ENCODE assay signal across 12 cellular contexts in genomic region chr17:73088561-73088960, GRCh38. TPM values are rescaled to one million over a fixed set of nuclear protein-coding genes. Genes with fewer than 3 reads are reported as not detected.
A peak's percentile ranks its signal among the peaks of the same experiment; 100 is the strongest.
DNase-seq lines count a peak whose midpoint lies in the region; ATAC-seq and TF ChIP-seq lines count a peak whose summit lies in the region.
"Had no signal": no experiment of that assay in that cellular context is flagged by ENCODE, and none has a peak within 500 bp of the region (broad histone marks: within the 10 kb centered on the region; RNA-seq: fewer than 3 reads in every experiment).

No MANE protein-coding gene starts in this region.

- H2BK20ac ChIP-seq in IMR-90 (ENCODE audit: low read depth, low read length): no peak overlapping the region

- 100% methylated on average over 3 of the region's 10 CpGs; no CpG with 5 or more reads in 1 of the 2 experiments for WGBS in IMR-90 (ENCODE audit: extremely low coverage in 2 of 2, insufficient read length in 1 of 2), 2 experiments
- WGBS in thyroid gland, 2 donors: 89 to 93% methylated on average over 10 of the region's 10 CpGs

- H3K27me3 ChIP-seq in IMR-90 (ENCODE audit: control insufficient read depth, insufficient read depth, low read length): no peaks in the 10 kb centered on the region
- no peaks in the 10 kb centered on the region for H3K27me3 ChIP-seq in layer of hippocampus (ENCODE audit: control insufficient read depth, insufficient read depth, low read length)
- no peaks in the 10 kb centered on the region for H3K27me3 ChIP-seq in thyroid gland

- H3K9me1 ChIP-seq in IMR-90 (ENCODE audit: insufficient read depth, low read length): no peaks in the 10 kb centered on the region

- H3K4me3 ChIP-seq in IMR-90 (ENCODE audit: insufficient read depth, low read depth, low read length): no peak overlapping the region
- H3K4me3 ChIP-seq in thyroid gland (replicated peaks in 1 of 3): no peak overlapping the region

- H3K27ac ChIP-seq in IMR-90 (ENCODE audit: insufficient read depth, low read length) (no peak overlapping the region), caudate nucleus (ENCODE audit: low read depth, low read length) (peak overlapping the region; percentile 54), layer of hippocampus (ENCODE audit: low read depth, low read length) (peak overlapping the region; percentile 97), substantia nigra (ENCODE audit: low read depth, low read length, poor library complexity, severe bottlenecking) (peak overlapping the region; percentile 99), thyroid gland (no peak overlapping the region)
- H3K27ac ChIP-seq: C4-2B had no signal

- DNase-seq in IMR-90 (no peak), caudate nucleus (lab: John Stamatoyannopoulos, UW) (no peak), substantia nigra (lab: John Stamatoyannopoulos, UW) (peak in 3 of 49 donors; percentile 3 to 22 (median 12)), thyroid gland (no peak), amygdala (lab: John Stamatoyannopoulos, UW) (no peak), SW 1271 (lab: John Stamatoyannopoulos, UW) (no peak)
- DNase-seq: Caco-2; CD8-positive, alpha-beta memory T cell; DND-41; GDM1 had no signal

- BruUV-seq in IMR-90 (replicated peaks; lab: Mats Ljungman, UMichigan): no TSS peak

- no peak for TF ChIP-seq RAD21 in IMR-90 (IDR thresholded peaks at IDR 0.05; ENCODE audit: low read length)

- no peak overlapping the region for H4K91ac ChIP-seq in IMR-90 (ENCODE audit: insufficient read depth, low read depth, low read length)

- H2AK9ac ChIP-seq in IMR-90 (replicated peaks; ENCODE audit: low read depth, low read length, poor library complexity): peak overlapping the region; percentile 52

- H3K4me1 ChIP-seq in IMR-90 (ENCODE audit: control insufficient read depth, insufficient read depth, low read length): peaks cover 3% of the 10 kb centered on the region
- H3K4me1 ChIP-seq in thyroid gland: peaks cover 22 to 29% of the 10 kb centered on the region in 2 donors

- H3K79me1 ChIP-seq in IMR-90 (ENCODE audit: low read depth in 1 of 2, low read length in 2 of 2): peaks cover 10 to 11% of the 10 kb centered on the region in 2 experiments

- H3K9ac ChIP-seq in IMR-90 (ENCODE audit: low read depth, low read length): no peak overlapping the region

- no peak for ATAC-seq in IMR-90 (ENCODE audit: low read depth)

- H3K23ac ChIP-seq in IMR-90 (ENCODE audit: low read depth, low read length): no peak overlapping the region

- H3K4me2 ChIP-seq in IMR-90 (ENCODE audit: low read depth, low read length): no peak overlapping the region

- no peak overlapping the region for H3K18ac ChIP-seq in IMR-90 (ENCODE audit: low read depth, low read length)

- no peaks in the 10 kb centered on the region; the same call in none of the 2 replicates for H4K20me1 ChIP-seq in IMR-90 (ENCODE audit: insufficient read depth, low read length)

- in situ Hi-C loops in IMR-90 (cut with MboI; ENCODE audit: low sequenced_read_pairs): no loop called here

- dilution Hi-C loops in IMR-90 (cut with HindIII; ENCODE audit: low sequenced_read_pairs, unreplicated experiment): no loop called here

- H2BK15ac ChIP-seq in IMR-90 (ENCODE audit: low read depth, low read length): no peak overlapping the region

- H3K4ac ChIP-seq in IMR-90 (ENCODE audit: low read depth, low read length): no peak overlapping the region

- CTCF ChIA-PET in IMR-90 (lab: Yijun Ruan, JAX): no interaction called here

- no peak overlapping the region for H4K8ac ChIP-seq in IMR-90 (ENCODE audit: low read depth in 2 of 2, low read length in 2 of 2)

- no peak overlapping the region for H3K56ac ChIP-seq in IMR-90 (ENCODE audit: extremely low read depth, insufficient read depth, low read length)

- H3K36me3 ChIP-seq in IMR-90 (ENCODE audit: control insufficient read depth, insufficient read depth, low read length) (peaks cover 20% of the 10 kb centered on the region), thyroid gland (peaks cover 9 to 13% of the 10 kb centered on the region in 2 donors)

- no peaks in the 10 kb centered on the region for H3K9me3 ChIP-seq in IMR-90 (ENCODE audit: control insufficient read depth, insufficient read depth, low read length)
- H3K9me3 ChIP-seq in thyroid gland: no peaks in the 10 kb centered on the region
- H3K9me3 ChIP-seq: Caco-2 had no signal

- H2AFZ ChIP-seq in IMR-90 (replicated peaks; ENCODE audit: low read length, poor library complexity): no peak overlapping the region

- H2BK120ac ChIP-seq in IMR-90 (ENCODE audit: low read depth, low read length): no peak overlapping the region

- H3K14ac ChIP-seq in IMR-90 (replicated peaks; ENCODE audit: low read depth, low read length): no peak overlapping the region

- intact Hi-C loops in IMR-90 (cut with micrococcal nuclease) (no loop called here), thyroid gland (cut with DNase I) (no loop called here)

- no peak overlapping the region for H2AK5ac ChIP-seq in IMR-90 (ENCODE audit: low read depth, low read length)

- TF ChIP-seq POLR2A in IMR-90 (IDR thresholded peaks at IDR 0.05; ENCODE audit: low read depth, low read length): no peak
- TF ChIP-seq POLR2A in thyroid gland (IDR thresholded peaks at IDR 0.05): no peak

- POLR2A ChIA-PET in IMR-90 (lab: Charles Lee; ENCODE audit: unreplicated experiment): no interaction called here

- H4K5ac ChIP-seq in IMR-90 (ENCODE audit: low read depth, low read length): no peak overlapping the region

- H2BK5ac ChIP-seq in IMR-90 (ENCODE audit: low read depth, low read length, poor library complexity, severe bottlenecking): no peak overlapping the region

- TF ChIP-seq CTCF in IMR-90 (conservative IDR thresholded peaks at IDR 0.05; ENCODE audit: low read depth, low read length): no peak
- TF ChIP-seq CTCF in thyroid gland (IDR thresholded peaks at IDR 0.05): no peak

TF ChIP-seq in IMR-90, 13 proteins besides CTCF, POLR2A, EP300 and RAD21:
- TF ChIP-seq MAFK (IDR thresholded peaks at IDR 0.05; ENCODE audit: low read depth, low read length) (no peak), SMC3 (IDR thresholded peaks at IDR 0.05; ENCODE audit: low read depth, low read length) (no peak), USF2 (IDR thresholded peaks at IDR 0.05; ENCODE audit: low read depth, low read length) (no peak), RCOR1 (IDR thresholded peaks at IDR 0.05; ENCODE audit: insufficient replicate concordance, low read length) (no peak), CEBPB (IDR thresholded peaks at IDR 0.05; ENCODE audit: low read depth, low read length) (no peak), CHD1 (IDR thresholded peaks at IDR 0.05; ENCODE audit: low read depth, low read length) (no peak), BHLHE40 (IDR thresholded peaks at IDR 0.05; ENCODE audit: low read depth, low read length) (no peak), MXI1 (IDR thresholded peaks at IDR 0.05; ENCODE audit: borderline replicate concordance, low read depth, low read length) (no peak), NFE2L2 (IDR thresholded peaks at IDR 0.05; ENCODE audit: low read depth, low read length) (no peak), MAZ (IDR thresholded peaks at IDR 0.05; ENCODE audit: borderline replicate concordance, low read depth, low read length) (no peak), ELK1 (IDR thresholded peaks at IDR 0.05; ENCODE audit: borderline replicate concordance, low read depth, low read length) (no peak), FOS (IDR thresholded peaks at IDR 0.05; ENCODE audit: low read depth, low read length) (no peak)

RNA-seq across cellular contexts. Expression of gene SLC39A11, which starts 3.9 kb away (rescaled TPM):
- total RNA-seq in IMR-90 (2012; rRNA removed) (12.5 and 14.3 TPM in 2 replicates), thyroid gland (100 to 1,000 TPM in 2 of 4 donors, 10 to 100 TPM in 2; 55.1 to 123 (median 97.0) TPM)
- 8.6 and 8.8 TPM in 2 replicates for polyA plus RNA-seq in IMR-90 (2012; rRNA removed)
- 13.9 and 17.7 TPM in 2 replicates for polyA plus RNA-seq in IMR-90 (2012; cell fraction: cytosol; rRNA removed)
- polyA plus RNA-seq in IMR-90 (2012; cell fraction: nucleus; rRNA removed; ENCODE audit: low replicate concordance): 5.1 and 6.1 TPM in 2 replicates

Comparison
In these comparisons a context has a peak if more than half of its experiments do, and no peak if none do; other contexts are left out.
1. H3K27ac ChIP-seq: peak in caudate nucleus (single experiment), layer of hippocampus (single experiment) and substantia nigra (single experiment); none in IMR-90 (single experiment) and thyroid gland (0 of 3).